Comparison of ENCODE assay signal across 25 cellular contexts in genomic region chr20:17990278-17990972, GRCh38. TPM values are rescaled to one million over a fixed set of nuclear protein-coding genes. Genes with fewer than 3 reads are reported as not detected.
A peak's percentile ranks its signal among the peaks of the same experiment; 100 is the strongest.
DNase-seq lines count a peak whose midpoint lies in the region; ATAC-seq and TF ChIP-seq lines count a peak whose summit lies in the region.
"Had no signal": no experiment of that assay in that cellular context is flagged by ENCODE, and none has a peak within 500 bp of the region (broad histone marks: within the 10 kb centered on the region; RNA-seq: fewer than 3 reads in every experiment).

No MANE protein-coding gene starts in this region.

- H3K4me3 ChIP-seq in A673 (ENCODE audit: low read depth, low read length, poor library complexity, severe bottlenecking), result no peak overlapping the region
- H3K4me3 ChIP-seq in HCT116 (replicated peaks in 1 of 2; ENCODE audit: low read depth in 1 of 2, low read length in 2 of 2), result no peak overlapping the region
- no peak overlapping the region for H3K4me3 ChIP-seq in BE2C (ENCODE audit: low read depth, low read length)
- H3K4me3 ChIP-seq: Peyer's patch had no signal

- DNase-seq in A673 (ENCODE audit: low spot score) (no peak), HCT116 (ENCODE audit: low read depth, low spot score) (no peak), RPMI7951 (ENCODE audit: low read depth) (peak; percentile 27), iris pigment epithelial cell (ENCODE audit: low read depth) (peak; percentile 80), NCI-H2196 treated with DMSO at 0.1 percent for 48 hours (lab: John Stamatoyannopoulos, UW; ENCODE audit: unreplicated experiment) (no peak), HCEC 1CT (no peak), BE2C (no peak)
- DNase-seq: activated CD4-positive, alpha-beta T cell treated with anti-CD3 and anti-CD28 coated beads, Interleukin-2, amount 50 U/mL, for 4 hours; activated CD8-positive, alpha-beta memory T cell treated with anti-CD3 and anti-CD28 coated beads, Interleukin-2, amount 50 U/mL, for 4 hours; activated naive CD4-positive, alpha-beta T cell treated with anti-CD3 and anti-CD28 coated beads, Interleukin-2, amount 50 U/mL, for 16 hours; amniotic stem cell; brain microvascular endothelial cell; C1 segment of cervical spinal cord; Calu3; DND-41; effector CD4-positive, alpha-beta T cell; glutamatergic neuron; left ventricle myocardium superior; midbrain; MV-4-11; naive thymus-derived CD8-positive, alpha-beta T cell; NCI-H146; occipital lobe; Peyer's patch had no signal

- TF ChIP-seq CTCF in A673 (conservative IDR thresholded peaks at IDR 0.05; ENCODE audit: low read depth, low read length) (no peak), HCT116 (IDR thresholded peaks at IDR 0.05 in 2 of 3, conservative IDR thresholded peaks at IDR 0.05 in 1 of 3; ENCODE audit: borderline replicate concordance in 1 of 3, insufficient read depth in 1 of 3, low read depth in 2 of 3, low read length in 2 of 3) (no peak), BE2C (IDR thresholded peaks at IDR 0.05; ENCODE audit: low read depth, low read length) (no peak)

- no peak for TF ChIP-seq RAD21 in HCT116 (IDR thresholded peaks at IDR 0.05; ENCODE audit: low read depth)

- TF ChIP-seq POLR2A in HCT116 (IDR thresholded peaks at IDR 0.05; ENCODE audit: borderline replicate concordance, extremely low read depth, insufficient read depth, insufficient read length), result no peak

- TSS peak; percentile 68 for BruUV-seq in A673 (replicated peaks; lab: Mats Ljungman, UMichigan)
- BruUV-seq in HCT116 (replicated peaks; lab: Mats Ljungman, UMichigan), result TSS peak; percentile 30

- RAD21 ChIA-PET in HCT116 (lab: Charles Lee; ENCODE audit: low non-redundant PET in 1 of 2, low total read pairs in 2 of 2, uncharacterized antibody in 2 of 2, unreplicated experiment in 2 of 2), result no interaction called here

- H3K27ac ChIP-seq in A673 (ENCODE audit: low read depth, low read length, poor library complexity, severe bottlenecking), result no peak overlapping the region
- no peak overlapping the region for H3K27ac ChIP-seq in HCT116 (ENCODE audit: low read depth, low read length)
- H3K27ac ChIP-seq: brain microvascular endothelial cell, epithelial cell of prostate, Peyer's patch had no signal

- CTCF ChIA-PET in A673 (lab: Charles Lee) (no interaction called here), HCT116 (lab: Charles Lee) (no interaction called here)

- H3K36me3 ChIP-seq in A673 (ENCODE audit: insufficient read depth, low read length, poor library complexity, severe bottlenecking), result peaks cover 43% of the 10 kb centered on the region
- peaks cover 8 to 18% of the 10 kb centered on the region in 2 experiments for H3K36me3 ChIP-seq in HCT116 (ENCODE audit: control insufficient read depth in 1 of 2, insufficient read depth in 2 of 2, low read length in 2 of 2)
- peaks cover 16% of the 10 kb centered on the region for H3K36me3 ChIP-seq in BE2C
- H3K36me3 ChIP-seq: brain microvascular endothelial cell had no signal

- no peak overlapping the region for H3K4me2 ChIP-seq in HCT116 (ENCODE audit: low read length)

- no peak for ATAC-seq in HCT116
- ATAC-seq: left ventricle myocardium superior; naive thymus-derived CD8-positive, alpha-beta T cell had no signal

- H3K9ac ChIP-seq in HCT116 (ENCODE audit: low read length), result no peak overlapping the region

- H3K4me1 ChIP-seq in A673 (ENCODE audit: insufficient read depth, low read length, poor library complexity, severe bottlenecking) (peaks cover 7% of the 10 kb centered on the region), HCT116 (ENCODE audit: control insufficient read depth in 1 of 2, insufficient read depth in 2 of 2, low read length in 2 of 2) (0 out of 4 replicates have a peak, but pooled peaks cover 0 to 3% of the 10 kb centered on the region in 2 experiments), BE2C (no peaks in the 10 kb centered on the region)

- H3K27me3 ChIP-seq in A673 (replicated peaks; ENCODE audit: insufficient read depth, low read depth, low read length, poor library complexity), result no peaks in the 10 kb centered on the region
- no peaks in the 10 kb centered on the region for H3K27me3 ChIP-seq in HCT116 (ENCODE audit: insufficient read depth, low read length)
- H3K27me3 ChIP-seq in BE2C, result no peaks in the 10 kb centered on the region
- H3K27me3 ChIP-seq: brain microvascular endothelial cell, Peyer's patch had no signal

- no peaks in the 10 kb centered on the region for H3K9me2 ChIP-seq in HCT116 (ENCODE audit: insufficient read depth)

- intact Hi-C loops in A673 (cut with micrococcal nuclease; ENCODE audit: unreplicated experiment), result loop anchor here (10.0 kb wide), 3 partner anchors 326 to 486 kb away; partner anchors contain the start of gene BFSP1
- intact Hi-C loops in HCT116 (cut with micrococcal nuclease), result loop anchor here (10.0 kb wide), 2 partner anchors 284 to 456 kb away; partner anchors contain the start of gene BFSP1

- POLR2A ChIA-PET in A673 (lab: Charles Lee; ENCODE audit: low non-redundant PET) (interaction anchor here (0.7 kb wide), 1 partner anchor 9 kb away, joined by 3 read pairs; no protein-coding TSS in a partner anchor), HCT116 (lab: Charles Lee) (interaction anchor here (0.6 kb wide), 1 partner anchor 19 kb away, joined by 5 read pairs; no protein-coding TSS in a partner anchor)

- peaks cover 34% of the 10 kb centered on the region for H3K79me2 ChIP-seq in HCT116 (ENCODE audit: insufficient read depth, low read length)

- no peak overlapping the region for H2AFZ ChIP-seq in HCT116 (ENCODE audit: low read depth, low read length, poor library complexity, severe bottlenecking)

- no peaks in the 10 kb centered on the region for H4K20me1 ChIP-seq in HCT116 (ENCODE audit: insufficient read depth)

- H3K9me3 ChIP-seq in A673 (ENCODE audit: low read depth, low read length, poor library complexity, severe bottlenecking), result no peaks in the 10 kb centered on the region
- H3K9me3 ChIP-seq in HCT116 (ENCODE audit: control insufficient read depth in 1 of 2, insufficient read depth in 1 of 2, low read depth in 1 of 2, low read length in 2 of 2), result no peaks in the 10 kb centered on the region
- no peaks in the 10 kb centered on the region for H3K9me3 ChIP-seq in BE2C
- H3K9me3 ChIP-seq: Peyer's patch had no signal

TF ChIP-seq in HCT116, 20 proteins besides CTCF, POLR2A, EP300 and RAD21 (continues in another document):
- no peak for TF ChIP-seq EGR1 (IDR thresholded peaks at IDR 0.05; ENCODE audit: low read depth)
- no peak for TF ChIP-seq TCF7L2 (IDR thresholded peaks at IDR 0.05; ENCODE audit: borderline replicate concordance, extremely low read depth, insufficient read depth, insufficient read length)
- no peak for TF ChIP-seq FOSL1 (IDR thresholded peaks at IDR 0.05; ENCODE audit: low read depth)
- TF ChIP-seq MAX (IDR thresholded peaks at IDR 0.05), result no peak
- no peak for TF ChIP-seq CBX3 (IDR thresholded peaks at IDR 0.05; ENCODE audit: low read depth)
- TF ChIP-seq, protein P1, sequence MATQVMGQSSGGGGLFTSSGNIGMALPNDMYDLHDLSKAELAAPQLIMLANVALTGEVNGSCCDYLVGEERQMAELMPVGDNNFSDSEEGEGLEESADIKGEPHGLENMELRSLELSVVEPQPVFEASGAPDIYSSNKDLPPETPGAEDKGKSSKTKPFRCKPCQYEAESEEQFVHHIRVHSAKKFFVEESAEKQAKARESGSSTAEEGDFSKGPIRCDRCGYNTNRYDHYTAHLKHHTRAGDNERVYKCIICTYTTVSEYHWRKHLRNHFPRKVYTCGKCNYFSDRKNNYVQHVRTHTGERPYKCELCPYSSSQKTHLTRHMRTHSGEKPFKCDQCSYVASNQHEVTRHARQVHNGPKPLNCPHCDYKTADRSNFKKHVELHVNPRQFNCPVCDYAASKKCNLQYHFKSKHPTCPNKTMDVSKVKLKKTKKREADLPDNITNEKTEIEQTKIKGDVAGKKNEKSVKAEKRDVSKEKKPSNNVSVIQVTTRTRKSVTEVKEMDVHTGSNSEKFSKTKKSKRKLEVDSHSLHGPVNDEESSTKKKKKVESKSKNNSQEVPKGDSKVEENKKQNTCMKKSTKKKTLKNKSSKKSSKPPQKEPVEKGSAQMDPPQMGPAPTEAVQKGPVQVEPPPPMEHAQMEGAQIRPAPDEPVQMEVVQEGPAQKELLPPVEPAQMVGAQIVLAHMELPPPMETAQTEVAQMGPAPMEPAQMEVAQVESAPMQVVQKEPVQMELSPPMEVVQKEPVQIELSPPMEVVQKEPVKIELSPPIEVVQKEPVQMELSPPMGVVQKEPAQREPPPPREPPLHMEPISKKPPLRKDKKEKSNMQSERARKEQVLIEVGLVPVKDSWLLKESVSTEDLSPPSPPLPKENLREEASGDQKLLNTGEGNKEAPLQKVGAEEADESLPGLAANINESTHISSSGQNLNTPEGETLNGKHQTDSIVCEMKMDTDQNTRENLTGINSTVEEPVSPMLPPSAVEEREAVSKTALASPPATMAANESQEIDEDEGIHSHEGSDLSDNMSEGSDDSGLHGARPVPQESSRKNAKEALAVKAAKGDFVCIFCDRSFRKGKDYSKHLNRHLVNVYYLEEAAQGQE (IDR thresholded peaks at IDR 0.05; ENCODE audit: low read depth), result no peak
- TF ChIP-seq ZFX (IDR thresholded peaks at IDR 0.05), result no peak
- no peak for TF ChIP-seq SRF (IDR thresholded peaks at IDR 0.05; ENCODE audit: low read depth)
- no peak for TF ChIP-seq POLR2AphosphoS5 (IDR thresholded peaks at IDR 0.05; ENCODE audit: low read depth, low read length)
- no peak for TF ChIP-seq YY1 (IDR thresholded peaks at IDR 0.05; ENCODE audit: extremely low read depth, insufficient replicate concordance, low read depth, low read length)
- TF ChIP-seq EZH2 (IDR thresholded peaks at IDR 0.05), result no peak
- TF ChIP-seq SIN3A (IDR thresholded peaks at IDR 0.05; ENCODE audit: low read depth), result no peak
- TF ChIP-seq ATF3 (IDR thresholded peaks at IDR 0.05), result no peak
- no peak for TF ChIP-seq EZH2phosphoT487 (IDR thresholded peaks at IDR 0.05; ENCODE audit: borderline replicate concordance)

RNA-seq across cellular contexts. Expression of gene MGME1, which starts 21.6 kb away (rescaled TPM):
- total RNA-seq in A673 (2021) (39.1 and 41.4 TPM in 2 replicates), HCT116 (2021; ENCODE audit: unreplicated experiment) (37.1 TPM)
- polyA plus RNA-seq in HCT116 (2012), result 20.1 and 25.3 TPM in 2 replicates
- total RNA-seq in RPMI7951 (2014; rRNA removed; shearing (Covaris generic)), result 25.6 and 26.0 TPM in 2 replicates
- 22.4 TPM for polyA plus RNA-seq in BE2C (2012; ENCODE audit: insufficient read depth, insufficient read length, low read depth)

RNA-seq across cellular contexts. Expression of gene SNX5, which starts 21.8 kb away (rescaled TPM):
- total RNA-seq in A673 (2021) (171 and 188 TPM in 2 replicates), HCT116 (2021; ENCODE audit: unreplicated experiment) (159 TPM)
- polyA plus RNA-seq in HCT116 (2012), result 85.0 and 93.2 TPM in 2 replicates
- 187 and 228 TPM in 2 replicates for total RNA-seq in RPMI7951 (2014; rRNA removed; shearing (Covaris generic))
- polyA plus RNA-seq in BE2C (2012; ENCODE audit: insufficient read depth, insufficient read length, low read depth), result 68.1 TPM

Comparison
In these comparisons a context has a peak if more than half of its experiments do, and no peak if none do; other contexts are left out.
1. DNase-seq: peak in RPMI7951 (single experiment) and iris pigment epithelial cell (single experiment); none in A673 (single experiment), HCT116 (single experiment), NCI-H2196 treated with DMSO at 0.1 percent for 48 hours (single experiment), HCEC 1CT (single experiment) and BE2C (single experiment).